Comparison of ENCODE assay signal across 1 cellular context in genomic region chr1:158103275-158103674, GRCh38.
TF ChIP-seq lines count a peak whose summit lies in the region.

No MANE protein-coding gene starts in this region.

TF ChIP-seq in H1, 55 proteins besides CTCF, POLR2A, EP300 and RAD21:
- TF ChIP-seq NRF1 (IDR thresholded peaks at IDR 0.05; ENCODE audit: low read depth, low read length) (no peak), EZH2 (IDR thresholded peaks at IDR 0.05; ENCODE audit: low read depth, low read length, severe bottlenecking) (no peak), ATF3 (IDR thresholded peaks at IDR 0.05; ENCODE audit: insufficient read depth, low read depth, low read length) (no peak), EGR1 (IDR thresholded peaks at IDR 0.05; ENCODE audit: borderline replicate concordance, low read depth, low read length) (no peak), CBX8 (IDR thresholded peaks at IDR 0.05; ENCODE audit: borderline replicate concordance, low read depth, low read length) (no peak), JUN (IDR thresholded peaks at IDR 0.05; ENCODE audit: low read depth, low read length) (no peak)
